ENCODE assay signal across 1 cellular context in the genomic region with DNA sequence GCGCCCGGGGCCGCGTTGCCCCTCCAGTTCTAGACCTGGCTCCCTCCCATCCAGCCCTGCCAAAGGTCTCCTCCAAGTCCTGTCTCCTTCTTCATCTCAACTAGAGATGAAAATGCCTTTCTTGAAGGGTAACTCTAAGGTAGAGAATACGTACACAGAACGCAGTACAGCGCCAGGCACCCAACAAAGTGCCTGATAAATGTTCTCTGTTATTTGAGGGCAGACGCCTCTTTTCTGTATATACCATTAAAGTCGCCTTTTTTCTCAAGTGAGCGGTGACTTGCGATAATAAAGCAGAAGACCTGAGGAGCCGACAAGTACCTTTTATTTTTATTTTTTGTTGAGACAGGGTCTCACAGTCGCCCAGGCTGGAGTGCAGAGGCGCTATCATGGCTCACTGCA.
TF ChIP-seq lines count a peak whose summit lies in the region.

No MANE protein-coding gene starts in this region.

TF ChIP-seq in IMR-90, 13 proteins besides CTCF, POLR2A, EP300 and RAD21:
- TF ChIP-seq SMC3 (IDR thresholded peaks at IDR 0.05; ENCODE audit: low read depth, low read length) (no peak), MAFK (IDR thresholded peaks at IDR 0.05; ENCODE audit: low read depth, low read length) (no peak), MAZ (IDR thresholded peaks at IDR 0.05; ENCODE audit: borderline replicate concordance, low read depth, low read length) (no peak), MXI1 (IDR thresholded peaks at IDR 0.05; ENCODE audit: borderline replicate concordance, low read depth, low read length) (no peak), FOS (IDR thresholded peaks at IDR 0.05; ENCODE audit: low read depth, low read length) (no peak), RFX5 (IDR thresholded peaks at IDR 0.05; ENCODE audit: low read depth, low read length) (no peak), CEBPB (IDR thresholded peaks at IDR 0.05; ENCODE audit: low read depth, low read length) (no peak), BHLHE40 (IDR thresholded peaks at IDR 0.05; ENCODE audit: low read depth, low read length) (no peak)
- TF ChIP-seq, protein P1, sequence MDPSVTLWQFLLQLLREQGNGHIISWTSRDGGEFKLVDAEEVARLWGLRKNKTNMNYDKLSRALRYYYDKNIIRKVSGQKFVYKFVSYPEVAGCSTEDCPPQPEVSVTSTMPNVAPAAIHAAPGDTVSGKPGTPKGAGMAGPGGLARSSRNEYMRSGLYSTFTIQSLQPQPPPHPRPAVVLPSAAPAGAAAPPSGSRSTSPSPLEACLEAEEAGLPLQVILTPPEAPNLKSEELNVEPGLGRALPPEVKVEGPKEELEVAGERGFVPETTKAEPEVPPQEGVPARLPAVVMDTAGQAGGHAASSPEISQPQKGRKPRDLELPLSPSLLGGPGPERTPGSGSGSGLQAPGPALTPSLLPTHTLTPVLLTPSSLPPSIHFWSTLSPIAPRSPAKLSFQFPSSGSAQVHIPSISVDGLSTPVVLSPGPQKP (IDR thresholded peaks at IDR 0.05; ENCODE audit: borderline replicate concordance, low read depth, low read length), result no peak
- TF ChIP-seq, protein P2, sequence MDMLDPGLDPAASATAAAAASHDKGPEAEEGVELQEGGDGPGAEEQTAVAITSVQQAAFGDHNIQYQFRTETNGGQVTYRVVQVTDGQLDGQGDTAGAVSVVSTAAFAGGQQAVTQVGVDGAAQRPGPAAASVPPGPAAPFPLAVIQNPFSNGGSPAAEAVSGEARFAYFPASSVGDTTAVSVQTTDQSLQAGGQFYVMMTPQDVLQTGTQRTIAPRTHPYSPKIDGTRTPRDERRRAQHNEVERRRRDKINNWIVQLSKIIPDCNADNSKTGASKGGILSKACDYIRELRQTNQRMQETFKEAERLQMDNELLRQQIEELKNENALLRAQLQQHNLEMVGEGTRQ (IDR thresholded peaks at IDR 0.05; ENCODE audit: low read depth, low read length), result no peak
